ENCODE assay signal across 23 cellular contexts in genomic region chr13:61276401-61276800, GRCh38.
"Had no signal": no experiment of that assay in that cellular context is flagged by ENCODE, and none has a peak within 500 bp of the region (broad histone marks: within the 10 kb centered on the region; RNA-seq: fewer than 3 reads in every experiment).

No MANE protein-coding gene starts in this region.

- H3K4me1 Mint-ChIP-seq: neural crest cell; stimulated activated naive B cell treated with anti-CD40 and anti-IgM and Interleukin-4, amounts not matched to agents 10 μg/mL and 1 μg/mL and 100 μg/mL, for 72 hours had no signal

- ATAC-seq: heart left ventricle; left ventricle myocardium superior; lower lobe of right lung; natural killer cell treated with Interleukin-12 subunit alpha and Interleukin-12 subunit beta and Interleukin-15 and Interleukin-18, amount 100 ng/mL, for 72 hours; pancreas; right lobe of liver; stimulated activated naive B cell treated with anti-CD40 and anti-IgM and Interleukin-4, amounts not matched to agents 10 μg/mL and 1 μg/mL and 100 μg/mL, for 72 hours; upper lobe of right lung had no signal

- H3K4me1 ChIP-seq: colonic mucosa, esophagus squamous epithelium, heart left ventricle, lower lobe of right lung, pancreas, right lobe of liver, suprapubic skin, transverse colon, upper lobe of right lung, uterus had no signal

- H3K27ac ChIP-seq: colonic mucosa, esophagus squamous epithelium, heart left ventricle, hepatocyte, lower lobe of right lung, neutrophil, pancreas, right lobe of liver, suprapubic skin, transverse colon, upper lobe of right lung, uterus had no signal

- H3K27me3 Mint-ChIP-seq: dendritic cell treated with granulocyte-macrophage colony-stimulating factor and Interleukin-4, amounts not matched to agents 40 ng/mL and 50 ng/mL, for 4 days; natural killer cell treated with Interleukin-12 subunit alpha and Interleukin-12 subunit beta and Interleukin-15 and Interleukin-18, amount 100 ng/mL, for 72 hours; stimulated activated naive B cell treated with anti-CD40 and anti-IgM and Interleukin-4, amounts not matched to agents 10 μg/mL and 1 μg/mL and 100 μg/mL, for 72 hours; stimulated activated naive CD8-positive, alpha-beta T cell treated with anti-CD3 and anti-CD28 coated beads, Interleukin-15, Interleukin-2, amounts not matched to agents 100 ng/mL and 50 ng/mL, for 24 hours had no signal

- H3K27me3 ChIP-seq: colonic mucosa, esophagus squamous epithelium, heart left ventricle, hepatocyte, neutrophil, pancreas, right lobe of liver, suprapubic skin, transverse colon, upper lobe of right lung, uterus had no signal

- H3K4me3 ChIP-seq: colonic mucosa, esophagus squamous epithelium, heart left ventricle, hepatocyte, lower lobe of right lung, pancreas, right lobe of liver, suprapubic skin, transverse colon, upper lobe of right lung, uterus had no signal

- H3K36me3 ChIP-seq: colonic mucosa, esophagus squamous epithelium, heart left ventricle, lower lobe of right lung, neutrophil, pancreas, right lobe of liver, suprapubic skin, transverse colon, upper lobe of right lung, uterus had no signal

- H3K36me3 Mint-ChIP-seq: natural killer cell treated with Interleukin-12 subunit alpha and Interleukin-12 subunit beta and Interleukin-15 and Interleukin-18, amount 100 ng/mL, for 72 hours; stimulated activated naive B cell treated with anti-CD40 and anti-IgM and Interleukin-4, amounts not matched to agents 10 μg/mL and 1 μg/mL and 100 μg/mL, for 72 hours had no signal

- H3K4me3 Mint-ChIP-seq: dendritic cell treated with granulocyte-macrophage colony-stimulating factor and Interleukin-4, amounts not matched to agents 40 ng/mL and 50 ng/mL, for 4 days; natural killer cell treated with Interleukin-12 subunit alpha and Interleukin-12 subunit beta and Interleukin-15 and Interleukin-18, amount 100 ng/mL, for 72 hours; neural crest cell; stimulated activated naive B cell treated with anti-CD40 and anti-IgM and Interleukin-4, amounts not matched to agents 10 μg/mL and 1 μg/mL and 100 μg/mL, for 72 hours; stimulated activated naive CD8-positive, alpha-beta T cell treated with anti-CD3 and anti-CD28 coated beads, Interleukin-15, Interleukin-2, amounts not matched to agents 100 ng/mL and 50 ng/mL, for 24 hours had no signal

- H3K27ac Mint-ChIP-seq: dendritic cell treated with granulocyte-macrophage colony-stimulating factor and Interleukin-4, amounts not matched to agents 40 ng/mL and 50 ng/mL, for 4 days; natural killer cell treated with Interleukin-12 subunit alpha and Interleukin-12 subunit beta and Interleukin-15 and Interleukin-18, amount 100 ng/mL, for 72 hours; stimulated activated naive B cell treated with anti-CD40 and anti-IgM and Interleukin-4, amounts not matched to agents 10 μg/mL and 1 μg/mL and 100 μg/mL, for 72 hours; stimulated activated naive CD8-positive, alpha-beta T cell treated with anti-CD3 and anti-CD28 coated beads, Interleukin-15, Interleukin-2, amounts not matched to agents 100 ng/mL and 50 ng/mL, for 24 hours had no signal

- H3K9me3 ChIP-seq: colonic mucosa, esophagus squamous epithelium, lower lobe of right lung, neutrophil, pancreas, right lobe of liver, suprapubic skin, transverse colon, upper lobe of right lung, uterus had no signal

- DNase-seq: colonic mucosa; effector memory CD4-positive, alpha-beta T cell; erythroblast; esophagus squamous epithelium; heart left ventricle; left ventricle myocardium superior; lower lobe of right lung; pancreas; right lobe of liver; small intestine; stimulated activated CD4-positive, alpha-beta T cell treated with anti-CD3 and anti-CD28 coated beads, Interleukin-15, amount 100 ng/mL, for 24 hours; stimulated activated CD4-positive, alpha-beta T cell treated with anti-CD3 and anti-CD28 coated beads, Interleukin-2, amount 100 ng/mL, for 48 hours; stimulated activated naive B cell treated with anti-CD40 and anti-IgM and Interleukin-4, amounts not matched to agents 10 μg/mL and 1 μg/mL and 100 μg/mL, for 72 hours; transverse colon; upper lobe of right lung; uterus had no signal
